In the genomic region with DNA sequence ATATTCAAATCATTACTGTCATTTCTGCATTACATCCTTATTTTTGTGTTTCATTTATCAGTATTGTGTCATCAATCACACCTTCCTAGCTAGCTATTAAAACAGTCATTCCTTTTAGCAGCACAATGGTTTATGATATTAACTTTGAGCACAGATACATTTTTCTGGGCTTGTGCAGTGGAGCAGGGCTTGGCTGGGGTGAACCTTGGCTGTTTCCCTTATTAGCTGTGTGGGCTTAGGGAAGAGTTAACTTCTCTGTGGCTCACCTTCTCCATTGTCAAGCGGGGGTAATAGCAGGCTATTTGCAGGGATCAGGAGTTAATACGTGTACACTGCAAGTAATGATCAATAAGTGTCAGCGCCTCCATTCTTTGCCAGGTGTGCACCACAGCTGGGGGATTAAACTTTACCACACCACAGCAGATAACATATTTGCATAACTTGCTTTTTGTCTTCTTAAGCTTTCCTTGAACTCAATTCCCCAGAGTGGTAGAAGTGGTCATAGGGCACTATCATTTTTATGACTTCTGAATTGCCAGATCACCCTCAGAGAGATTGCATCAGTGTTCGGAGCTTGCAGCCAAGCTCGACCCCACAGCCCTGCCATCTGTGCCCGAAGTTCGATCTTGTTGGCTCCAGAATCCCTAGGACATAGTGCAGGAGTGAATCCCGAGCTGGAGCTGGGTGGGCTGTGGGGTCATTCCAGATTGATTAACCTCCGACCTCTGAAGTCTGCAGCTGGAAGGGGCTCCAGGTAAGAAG, we compare ENCODE assay signal across 8 cellular contexts. TPM values are rescaled to one million over a fixed set of nuclear protein-coding genes. Genes with fewer than 3 reads are reported as not detected.
DNase-seq lines count a peak whose midpoint lies in the region; ATAC-seq and TF ChIP-seq lines count a peak whose summit lies in the region.

No MANE protein-coding gene starts in this region.

- H3K4me3 Mint-ChIP-seq in Calu3 (ENCODE audit: low read depth, unreplicated experiment), result peak overlapping the region; percentile 69
- peak overlapping the region; percentile 90 for H3K4me3 Mint-ChIP-seq in activated CD8-positive, alpha-beta memory T cell treated with anti-CD3 and anti-CD28 coated beads, Interleukin-2, amount 10 ng/mL, durations not matched to agents 7 days and 5 days
- H3K4me3 Mint-ChIP-seq in mesothelial cell of epicardium, result peak overlapping the region; percentile 92

- H3K27me3 Mint-ChIP-seq in Calu3 (ENCODE audit: unreplicated experiment) (no peaks in the 10 kb centered on the region), mesothelial cell of epicardium (ENCODE audit: low read depth) (peaks cover 9% of the 10 kb centered on the region)
- peaks cover 11% of the 10 kb centered on the region for H3K27me3 Mint-ChIP-seq in activated CD8-positive, alpha-beta memory T cell treated with anti-CD3 and anti-CD28 coated beads, Interleukin-2, amount 10 ng/mL, durations not matched to agents 7 days and 5 days

- BruUV-seq in Calu3 (replicated peaks; lab: Mats Ljungman, UMichigan), result TSS peak; percentile 63

- TF ChIP-seq CTCF in Calu3 (IDR thresholded peaks at IDR 0.05; ENCODE audit: unreplicated experiment), result no peak
- no peak for TF ChIP-seq CTCF in mesothelial cell of epicardium (IDR thresholded peaks at IDR 0.05; ENCODE audit: unreplicated experiment)

- peak; percentile 26 for ATAC-seq in HG02678 (IDR thresholded peaks at IDR 0.05; ENCODE audit: unreplicated experiment)
- ATAC-seq in activated CD8-positive, alpha-beta memory T cell treated with anti-CD3 and anti-CD28 coated beads, Interleukin-2, amount 10 ng/mL, durations not matched to agents 7 days and 5 days, result no peak
- no peak for ATAC-seq in HG02840 (IDR thresholded peaks at IDR 0.05; ENCODE audit: low FRiP score, unreplicated experiment)

- H3K27ac Mint-ChIP-seq in Calu3 (ENCODE audit: unreplicated experiment) (peak overlapping the region; percentile 52), mesothelial cell of epicardium (no peak overlapping the region)
- no peak overlapping the region for H3K27ac Mint-ChIP-seq in activated CD8-positive, alpha-beta memory T cell treated with anti-CD3 and anti-CD28 coated beads, Interleukin-2, amount 10 ng/mL, durations not matched to agents 7 days and 5 days

- CTCF ChIA-PET in Calu3 (lab: Charles Lee), result interaction anchor here (0.9 to 1.8 kb wide), 4 partner anchors 9 to 23 kb away, joined by 4 to 5 read pairs (median 4); no protein-coding TSS in a partner anchor
- CTCF ChIA-PET in activated CD8-positive, alpha-beta memory T cell treated with anti-CD3 and anti-CD28 coated beads, Interleukin-2, amount 10 ng/mL, durations not matched to agents 7 days and 5 days (lab: Charles Lee), result interaction anchor here (0.6 to 2.0 kb wide), 7 partner anchors 11 to 252 kb away, joined by 3 to 5 read pairs (median 3); no protein-coding TSS in a partner anchor

- peaks cover 18% of the 10 kb centered on the region for H3K4me1 Mint-ChIP-seq in Calu3 (ENCODE audit: low read depth, unreplicated experiment)
- peaks cover 32% of the 10 kb centered on the region for H3K4me1 Mint-ChIP-seq in activated CD8-positive, alpha-beta memory T cell treated with anti-CD3 and anti-CD28 coated beads, Interleukin-2, amount 10 ng/mL, durations not matched to agents 7 days and 5 days
- H3K4me1 Mint-ChIP-seq in mesothelial cell of epicardium, result peaks cover 33% of the 10 kb centered on the region

- H3K36me3 Mint-ChIP-seq in Calu3 (ENCODE audit: insufficient read depth, unreplicated experiment) (peaks cover 56% of the 10 kb centered on the region), mesothelial cell of epicardium (no peaks in the 10 kb centered on the region)
- no peaks in the 10 kb centered on the region for H3K36me3 Mint-ChIP-seq in activated CD8-positive, alpha-beta memory T cell treated with anti-CD3 and anti-CD28 coated beads, Interleukin-2, amount 10 ng/mL, durations not matched to agents 7 days and 5 days

- DNase-seq in Calu3 (no peak), mesothelial cell of epicardium (ENCODE audit: low spot score in 2 of 2, unreplicated experiment in 2 of 2) (no peak), AG20443 (ENCODE audit: low spot score) (no peak), KBM-7 (no peak), HUDEP-2 (lab: John Stamatoyannopoulos, UW; ENCODE audit: unreplicated experiment in 76 of 76) (no peak)
- DNase-seq in activated CD8-positive, alpha-beta memory T cell treated with anti-CD3 and anti-CD28 coated beads, Interleukin-2, amount 10 ng/mL, durations not matched to agents 7 days and 5 days, result peak; percentile 36

- H3K9me3 Mint-ChIP-seq in Calu3 (ENCODE audit: low read depth, unreplicated experiment), result no peaks in the 10 kb centered on the region
- H3K9me3 Mint-ChIP-seq in activated CD8-positive, alpha-beta memory T cell treated with anti-CD3 and anti-CD28 coated beads, Interleukin-2, amount 10 ng/mL, durations not matched to agents 7 days and 5 days (ENCODE audit: low read depth), result no peaks in the 10 kb centered on the region
- peaks cover 6% of the 10 kb centered on the region for H3K9me3 Mint-ChIP-seq in mesothelial cell of epicardium

- in situ Hi-C loops in KBM-7 (cut with MboI; ENCODE audit: low pct_unique_long_range_greater_than_20kb, low sequenced_read_pairs), result no loop called here

- intact Hi-C loops in Calu3 (cut with micrococcal nuclease; ENCODE audit: unreplicated experiment), result no loop called here

RNA-seq across cellular contexts. Expression of a gene that starts 1.5 kb away (rescaled TPM):
- total RNA-seq in Calu3 (2022), result 253 and 258 TPM in 2 replicates
- 10 to 100 TPM; 28.4 to 36.8 TPM for total RNA-seq in activated CD8-positive, alpha-beta memory T cell treated with anti-CD3 and anti-CD28 coated beads, Interleukin-2, amount 10 ng/mL, durations not matched to agents 7 days and 5 days
- total RNA-seq in mesothelial cell of epicardium, result 46.6 to 48.0 TPM (median 47.4 TPM) in 3 replicates

RNA-seq across cellular contexts. Expression of a gene that starts 50.9 kb away (rescaled TPM):
- total RNA-seq in Calu3 (2022), result 56.3 and 61.5 TPM in 2 replicates
- total RNA-seq in activated CD8-positive, alpha-beta memory T cell treated with anti-CD3 and anti-CD28 coated beads, Interleukin-2, amount 10 ng/mL, durations not matched to agents 7 days and 5 days, result 10 to 100 TPM; 37.6 to 42.0 TPM
- total RNA-seq in mesothelial cell of epicardium, result 59.3 to 68.6 TPM (median 67.8 TPM) in 3 replicates
